Comparison of ENCODE assay signal across 8 cellular contexts in the genomic region with DNA sequence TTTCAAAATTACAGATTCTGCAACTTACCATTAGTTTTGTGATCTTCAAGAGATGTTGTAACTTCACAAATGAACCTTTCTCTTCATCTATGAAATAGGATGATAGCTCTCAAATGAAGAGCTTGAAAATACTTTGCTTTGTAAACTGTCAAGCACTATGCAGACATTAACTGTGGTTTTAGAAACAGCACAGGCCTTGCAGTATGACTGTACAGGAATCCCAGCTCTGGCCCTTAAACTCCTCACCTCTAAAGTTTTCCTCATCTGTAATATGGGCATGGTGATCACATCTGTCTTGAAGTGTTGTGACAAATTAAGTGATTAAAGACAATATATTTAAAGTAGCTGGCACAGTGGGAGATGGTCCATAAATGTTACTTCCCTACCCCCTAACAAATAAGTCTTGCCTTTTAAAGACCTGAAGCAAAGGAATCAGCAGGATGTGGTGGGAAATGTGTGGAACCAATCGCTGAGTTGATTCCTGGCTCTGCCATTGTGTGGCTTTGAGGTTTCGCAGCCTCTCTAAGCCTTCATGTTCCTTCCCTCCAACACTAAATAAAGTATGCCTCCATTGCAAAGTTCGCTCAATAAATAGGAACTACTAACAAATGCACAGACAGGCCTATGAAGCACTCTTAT. TPM values are rescaled to one million over a fixed set of nuclear protein-coding genes. Genes with fewer than 3 reads are reported as not detected.
DNase-seq lines count a peak whose midpoint lies in the region; ATAC-seq and TF ChIP-seq lines count a peak whose summit lies in the region.

No MANE protein-coding gene starts in this region.

- no peaks in the 10 kb centered on the region for H4K20me1 ChIP-seq in MM.1S (ENCODE audit: insufficient read depth, low read length)

- peaks cover 13% of the 10 kb centered on the region for H3F3A ChIP-seq in MM.1S (ENCODE audit: insufficient read depth, low read length)

- TF ChIP-seq CTCF in astrocyte of the cerebellum (IDR thresholded peaks at IDR 0.05; ENCODE audit: low read depth, low read length, missing control alignments) (no peak), MM.1S (IDR thresholded peaks at IDR 0.05; ENCODE audit: low read length) (no peak)

- POLR2A ChIA-PET in CD8-positive, alpha-beta memory T cell (lab: Charles Lee): interaction anchor here (0.7 to 3.3 kb wide), 12 partner anchors 9 to 117 kb away, joined by 3 to 22 read pairs (median 4); a partner anchor contains a TSS
- POLR2A ChIA-PET in naive thymus-derived CD8-positive, alpha-beta T cell (lab: Charles Lee): interaction anchor here (0.6 to 8.5 kb wide), 31 partner anchors 9 to 451 kb away, joined by 3 to 143 read pairs (median 4); a partner anchor contains a TSS

- H3K4me1 Mint-ChIP-seq in CD8-positive, alpha-beta memory T cell: peaks cover 53 to 75% (median 67%) of the 10 kb centered on the region in 3 donors
- H3K4me1 Mint-ChIP-seq in naive thymus-derived CD8-positive, alpha-beta T cell: peaks cover 22 to 79% (median 62%) of the 10 kb centered on the region in 4 donors

- H3K27ac Mint-ChIP-seq in CD8-positive, alpha-beta memory T cell: peak overlapping the region; percentile 82 to 95 (median 92)
- H3K27ac Mint-ChIP-seq in naive thymus-derived CD8-positive, alpha-beta T cell: peak overlapping the region; percentile 68 to 99 (median 96)

- H3K27me3 ChIP-seq in CD8-positive, alpha-beta memory T cell (ENCODE audit: insufficient read depth, low read length, poor library complexity, severe bottlenecking): no peaks in the 10 kb centered on the region
- H3K27me3 ChIP-seq in MM.1S (replicated peaks; ENCODE audit: insufficient read depth, low read length): no peaks in the 10 kb centered on the region

- H3K4me3 Mint-ChIP-seq in CD8-positive, alpha-beta memory T cell: peak overlapping the region; percentile 83 to 91 (median 85)
- peak overlapping the region; percentile 80 to 93 (median 86) for H3K4me3 Mint-ChIP-seq in naive thymus-derived CD8-positive, alpha-beta T cell

- no peak overlapping the region for H3K9ac ChIP-seq in MM.1S (ENCODE audit: low read length)

- ATAC-seq in HG03432 (IDR thresholded peaks at IDR 0.05; ENCODE audit: unreplicated experiment) (peak; percentile 12), GM18907 (IDR thresholded peaks at IDR 0.05; ENCODE audit: unreplicated experiment) (no peak), GM19035 (IDR thresholded peaks at IDR 0.05; ENCODE audit: unreplicated experiment) (no peak)
- ATAC-seq in naive thymus-derived CD8-positive, alpha-beta T cell: peak; percentile 28 to 49

- H3K36me3 Mint-ChIP-seq in CD8-positive, alpha-beta memory T cell: peaks cover 0 to 2% (median 0%) of the 10 kb centered on the region in 3 donors
- no peaks in the 10 kb centered on the region for H3K36me3 Mint-ChIP-seq in naive thymus-derived CD8-positive, alpha-beta T cell

- H3K4me3 ChIP-seq in CD8-positive, alpha-beta memory T cell (ENCODE audit: low read length): peak overlapping the region; percentile 68
- H3K4me3 ChIP-seq in astrocyte of the cerebellum (ENCODE audit: low read depth, low read length) (no peak overlapping the region), MM.1S (ENCODE audit: low read length) (no peak overlapping the region)

- peaks cover 66% of the 10 kb centered on the region for H3K4me1 ChIP-seq in CD8-positive, alpha-beta memory T cell (ENCODE audit: insufficient read depth, low read length)
- peaks cover 1% of the 10 kb centered on the region; the same call in 1 of the 2 replicates for H3K4me1 ChIP-seq in MM.1S (ENCODE audit: low read length)

- H3K4me2 ChIP-seq in MM.1S (ENCODE audit: low read depth, low read length): no peak overlapping the region

- H3K27ac ChIP-seq in CD8-positive, alpha-beta memory T cell (ENCODE audit: low read depth, low read length): peak overlapping the region; percentile 91
- H3K27ac ChIP-seq in MM.1S (ENCODE audit: low read length): no peak overlapping the region

- no peak overlapping the region for H2AFZ ChIP-seq in MM.1S (ENCODE audit: low read length)

- H3K9me3 Mint-ChIP-seq in CD8-positive, alpha-beta memory T cell: no peaks in the 10 kb centered on the region
- H3K9me3 Mint-ChIP-seq in naive thymus-derived CD8-positive, alpha-beta T cell: no peaks in the 10 kb centered on the region

- no peaks in the 10 kb centered on the region for H3K27me3 Mint-ChIP-seq in CD8-positive, alpha-beta memory T cell
- no peaks in the 10 kb centered on the region for H3K27me3 Mint-ChIP-seq in naive thymus-derived CD8-positive, alpha-beta T cell

- in situ Hi-C loops in astrocyte of the cerebellum (cut with HindIII; ENCODE audit: low sequenced_read_pairs): no loop called here

- no peaks in the 10 kb centered on the region for H3K79me2 ChIP-seq in MM.1S (ENCODE audit: low read length)

- DNase-seq in CD8-positive, alpha-beta memory T cell: peak in 3 of 5 donors; percentile 66 to 77 (median 75)
- DNase-seq in astrocyte of the cerebellum (ENCODE audit: low read depth): peak; percentile 24
- DNase-seq in naive thymus-derived CD8-positive, alpha-beta T cell: peak in 4 of 10 donors; percentile 22 to 67 (median 61)
- no peak for DNase-seq in MM.1S
- DNase-seq in LoVo (ENCODE audit: low spot score): no peak

- no peaks in the 10 kb centered on the region for H3K36me3 ChIP-seq in CD8-positive, alpha-beta memory T cell (ENCODE audit: insufficient read depth, low read length)
- no peaks in the 10 kb centered on the region for H3K36me3 ChIP-seq in MM.1S (replicated peaks; ENCODE audit: insufficient read depth, low read length)

- no peaks in the 10 kb centered on the region for H3K9me3 ChIP-seq in CD8-positive, alpha-beta memory T cell (ENCODE audit: low read length)
- H3K9me3 ChIP-seq in MM.1S (replicated peaks; ENCODE audit: insufficient read depth, low read length): no peaks in the 10 kb centered on the region

- CTCF ChIA-PET in CD8-positive, alpha-beta memory T cell (lab: Charles Lee): interaction anchor here (0.7 to 9.1 kb wide), 12 partner anchors 8 to 155 kb away, joined by 3 to 136 read pairs (median 8); a partner anchor contains a TSS

- no peaks in the 10 kb centered on the region for H3K9me2 ChIP-seq in MM.1S (replicated peaks; ENCODE audit: insufficient read depth, low read length)

RNA-seq across cellular contexts. Expression of a gene that starts 5.5 kb away (rescaled TPM):
- 100 to 1,000 TPM; 339 to 368 TPM for total RNA-seq in CD8-positive, alpha-beta memory T cell
- 598 TPM for polyA plus RNA-seq in CD8-positive, alpha-beta memory T cell
- 100 to 1,000 TPM; 230 to 235 TPM for total RNA-seq in naive thymus-derived CD8-positive, alpha-beta T cell
- 100 to 1,000 TPM; 287 to 748 (median 546) TPM for polyA plus RNA-seq in naive thymus-derived CD8-positive, alpha-beta T cell

Comparison
In these comparisons a context has a peak if more than half of its experiments do, and no peak if none do; other contexts are left out.
1. DNase-seq: peak in CD8-positive, alpha-beta memory T cell (3 of 5) and astrocyte of the cerebellum (single experiment); none in MM.1S (single experiment) and LoVo (single experiment).
2. ATAC-seq: peak in HG03432 (single experiment) and naive thymus-derived CD8-positive, alpha-beta T cell (2 of 2); none in GM18907 (single experiment) and GM19035 (single experiment).